1 cellular context compared by ENCODE assay signal in genomic region chr14:85250369-85250768, GRCh38.
TF ChIP-seq lines count a peak whose summit lies in the region.

No MANE protein-coding gene starts in this region.

TF ChIP-seq in HepG2, 621 proteins besides CTCF, POLR2A, EP300 and RAD21 (continued from another document):
- TF ChIP-seq, protein P1, sequence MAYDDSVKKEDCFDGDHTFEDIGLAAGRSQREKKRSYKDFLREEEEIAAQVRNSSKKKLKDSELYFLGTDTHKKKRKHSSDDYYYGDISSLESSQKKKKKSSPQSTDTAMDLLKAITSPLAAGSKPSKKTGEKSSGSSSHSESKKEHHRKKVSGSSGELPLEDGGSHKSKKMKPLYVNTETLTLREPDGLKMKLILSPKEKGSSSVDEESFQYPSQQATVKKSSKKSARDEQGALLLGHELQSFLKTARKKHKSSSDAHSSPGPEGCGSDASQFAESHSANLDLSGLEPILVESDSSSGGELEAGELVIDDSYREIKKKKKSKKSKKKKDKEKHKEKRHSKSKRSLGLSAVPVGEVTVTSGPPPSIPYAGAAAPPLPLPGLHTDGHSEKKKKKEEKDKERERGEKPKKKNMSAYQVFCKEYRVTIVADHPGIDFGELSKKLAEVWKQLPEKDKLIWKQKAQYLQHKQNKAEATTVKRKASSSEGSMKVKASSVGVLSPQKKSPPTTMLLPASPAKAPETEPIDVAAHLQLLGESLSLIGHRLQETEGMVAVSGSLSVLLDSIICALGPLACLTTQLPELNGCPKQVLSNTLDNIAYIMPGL (CRISPR knock-in tag; IDR thresholded peaks at IDR 0.05; ENCODE audit: borderline replicate concordance in 1 of 2, low read depth in 1 of 2): no peak
- no peak for TF ChIP-seq IRX3 (CRISPR knock-in tag; IDR thresholded peaks at IDR 0.05; ENCODE audit: borderline replicate concordance, low read depth)
- no peak for TF ChIP-seq PRPF4 (IDR thresholded peaks at IDR 0.05; ENCODE audit: low read depth, low read length, poor library complexity, severe bottlenecking)
- TF ChIP-seq ARID3A (IDR thresholded peaks at IDR 0.05; ENCODE audit: low read depth, low read length): no peak
- no peak for TF ChIP-seq ZNF317 (CRISPR knock-in tag; IDR thresholded peaks at IDR 0.05)
- no peak for TF ChIP-seq ZNF343 (CRISPR knock-in tag; IDR thresholded peaks at IDR 0.05)
- TF ChIP-seq HES4 (CRISPR knock-in tag; IDR thresholded peaks at IDR 0.05; ENCODE audit: borderline replicate concordance): no peak
- TF ChIP-seq YEATS4 (CRISPR knock-in tag; IDR thresholded peaks at IDR 0.05; ENCODE audit: borderline replicate concordance): no peak
- TF ChIP-seq TEAD3 (CRISPR knock-in tag; optimal IDR thresholded peaks at IDR 0.05; ENCODE audit: borderline replicate concordance): no peak
